ENCODE assay signal across 8 cellular contexts in genomic region chr12:3752096-3752709, GRCh38. TPM values are rescaled to one million over a fixed set of nuclear protein-coding genes. Genes with fewer than 3 reads are reported as not detected.
DNase-seq lines count a peak whose midpoint lies in the region; ATAC-seq and TF ChIP-seq lines count a peak whose summit lies in the region.

No MANE protein-coding gene starts in this region.

- H3K36me3 ChIP-seq in HUES48 (ENCODE audit: control insufficient read depth, insufficient read depth, low read length), result no peaks in the 10 kb centered on the region
- no peaks in the 10 kb centered on the region for H3K36me3 ChIP-seq in testis (ENCODE audit: low read depth, missing control alignments)

- no peak for TF ChIP-seq CTCF in natural killer cell (IDR thresholded peaks at IDR 0.05)
- TF ChIP-seq CTCF in testis (IDR thresholded peaks at IDR 0.05), result no peak
- TF ChIP-seq CTCF in RWPE1 (conservative IDR thresholded peaks at IDR 0.05; ENCODE audit: low read depth), result no peak

- H3K27me3 ChIP-seq in HUES48 (ENCODE audit: control insufficient read depth, insufficient read depth, low read length) (peaks cover 25% of the 10 kb centered on the region), testis (no peaks in the 10 kb centered on the region)

- peak overlapping the region; percentile 96 to 99 for H3K27ac Mint-ChIP-seq in effector memory CD8-positive, alpha-beta T cell
- H3K27ac Mint-ChIP-seq in natural killer cell, result peak overlapping the region; percentile 93 to 96

- intact Hi-C loops in natural killer cell (cut with micrococcal nuclease), result loop anchor here (1.0 to 10.0 kb wide), 3 partner anchors 24 to 120 kb away; partner anchors contain the start of gene PARP11
- intact Hi-C loops in testis (cut with DNase I; ENCODE audit: low total_unique reads), result no loop called here

- ATAC-seq in GM21423 (IDR thresholded peaks at IDR 0.05; ENCODE audit: unreplicated experiment) (peak; percentile 58), natural killer cell (peak; percentile 72 to 86 (median 77))
- peak; percentile 73 for ATAC-seq in effector memory CD8-positive, alpha-beta T cell (replicated peaks)

- H3K9ac ChIP-seq in HUES48 (ENCODE audit: low read depth, low read length), result no peak overlapping the region

- WGBS in testis, 2 donors, result 18 to 19% methylated on average over 10 to 18 of the region's 18 CpGs

- DNase-seq in D341Med (ENCODE audit: low spot score), result peak; percentile 45
- DNase-seq in activated CD4-positive, CD25-positive, alpha-beta regulatory T cell treated with anti-CD3 and anti-CD28 coated beads, Interleukin-2, amount 50 U/mL, for 72 hours, result peak; percentile 68
- peak; percentile 66 to 72 (median 71) for DNase-seq in effector memory CD8-positive, alpha-beta T cell
- peak; percentile 58 for DNase-seq in natural killer cell
- peak; percentile 33 for DNase-seq in testis
- no peak for DNase-seq in RWPE1 (ENCODE audit: low spot score)

- no peak overlapping the region for H3K27ac ChIP-seq in HUES48 (ENCODE audit: low read depth, low read length)
- H3K27ac ChIP-seq in testis, result peak overlapping the region in 1 of 2 donors; percentile 90
- no peak overlapping the region for H3K27ac ChIP-seq in RWPE1

- H3K9me3 ChIP-seq in HUES48 (ENCODE audit: control insufficient read depth, insufficient read depth, low read length) (no peaks in the 10 kb centered on the region), testis (no peaks in the 10 kb centered on the region)

- H3K36me3 Mint-ChIP-seq in effector memory CD8-positive, alpha-beta T cell (ENCODE audit: insufficient read depth), result peaks cover 44% of the 10 kb centered on the region
- H3K36me3 Mint-ChIP-seq in natural killer cell, result no peaks in the 10 kb centered on the region

- H3K9me3 Mint-ChIP-seq in effector memory CD8-positive, alpha-beta T cell, result no peaks in the 10 kb centered on the region
- H3K9me3 Mint-ChIP-seq in natural killer cell, result no peaks in the 10 kb centered on the region

- no peak for TF ChIP-seq POLR2A in testis (IDR thresholded peaks at IDR 0.05)

- H3K4me1 Mint-ChIP-seq in effector memory CD8-positive, alpha-beta T cell (ENCODE audit: low read depth in 2 of 2), result peaks cover 45 to 50% of the 10 kb centered on the region in 2 donors
- H3K4me1 Mint-ChIP-seq in natural killer cell, result peaks cover 54 to 64% of the 10 kb centered on the region in 2 donors

- H3K4me3 ChIP-seq in HUES48 (ENCODE audit: low read depth, low read length) (peak overlapping the region; percentile 48), testis (peak overlapping the region; percentile 58 to 73)

- POLR2A ChIA-PET in RWPE1 (lab: Yijun Ruan, JAX; ENCODE audit: low non-redundant PET), result no interaction called here

- peak overlapping the region; percentile 81 to 85 for H3K4me3 Mint-ChIP-seq in effector memory CD8-positive, alpha-beta T cell
- H3K4me3 Mint-ChIP-seq in natural killer cell, result peak overlapping the region; percentile 92

- H3K4me1 ChIP-seq in HUES48 (ENCODE audit: control insufficient read depth, insufficient read depth, low read length) (0 out of 2 replicates have a peak, but pooled peaks cover 3% of the 10 kb centered on the region), testis (peaks cover 22% of the 10 kb centered on the region)

- H3K27me3 Mint-ChIP-seq in effector memory CD8-positive, alpha-beta T cell, result no peaks in the 10 kb centered on the region
- H3K27me3 Mint-ChIP-seq in natural killer cell (ENCODE audit: low read depth in 2 of 2), result no peaks in the 10 kb centered on the region

- CTCF ChIA-PET in RWPE1 (lab: Yijun Ruan, JAX), result interaction anchor here (0.6 to 1.1 kb wide), 3 partner anchors 362 to 1057 kb away, joined by 3 to 4 read pairs (median 4); a partner anchor contains a TSS

RNA-seq across cellular contexts. Expression of gene CRACR2A, which starts 0.7 kb away (rescaled TPM):
- 10 to 100 TPM; 59.8 to 94.4 (median 80.5) TPM for total RNA-seq in natural killer cell
- 1 to 10 TPM; 4.0 to 5.0 TPM for total RNA-seq in testis
- polyA plus RNA-seq in testis (ENCODE audit: insufficient read depth, low read depth, low replicate concordance), result 3.1 TPM

Comparison
In these comparisons a context has a peak if more than half of its experiments do, and no peak if none do; other contexts are left out.
1. RNA of gene CRACR2A, which starts 0.7 kb away (total RNA-seq): 59.8 to 94.4 TPM in natural killer cell; 4.0 to 5.0 TPM in testis; every median in the first group is over 10 times any median in the second.
2. Peak in every context shown above with its lines, with median percentiles within 50 percentile points of each other: ATAC-seq.